Comparison of ENCODE assay signal across 8 cellular contexts in genomic region chr12:12474931-12475485, GRCh38.
DNase-seq lines count a peak whose midpoint lies in the region; ATAC-seq, FAIRE-seq and TF ChIP-seq lines count a peak whose summit lies in the region.

No MANE protein-coding gene starts in this region.

- no peak for FAIRE-seq in kidney (lab: Jason Lieb, UNC)

- H3K9me3 Mint-ChIP-seq in activated T-cell treated with anti-CD3 and anti-CD28 coated beads, Interleukin-2, amount 50 U/mL, for 72 hours = no peaks in the 10 kb centered on the region

- H3K4me3 Mint-ChIP-seq in activated T-cell treated with anti-CD3 and anti-CD28 coated beads, Interleukin-2, amount 50 U/mL, for 72 hours = peak overlapping the region; percentile 77 to 82

- H3K4me1 ChIP-seq in mucosa of rectum (ENCODE audit: control insufficient read depth in 2 of 2, insufficient read depth in 2 of 2, low read length in 2 of 2) (no peaks in the 10 kb centered on the region), kidney (ENCODE audit: control insufficient read depth in 1 of 2, insufficient read depth in 1 of 2, low read depth in 1 of 2, low read length in 2 of 2) (no peaks in the 10 kb centered on the region)

- peaks cover 42 to 61% of the 10 kb centered on the region in 2 donors for H3K36me3 Mint-ChIP-seq in activated T-cell treated with anti-CD3 and anti-CD28 coated beads, Interleukin-2, amount 50 U/mL, for 72 hours (ENCODE audit: insufficient read depth in 2 of 2)

- H3K9me3 ChIP-seq in mucosa of rectum (ENCODE audit: control insufficient read depth in 2 of 2, low read length in 2 of 2) = no peaks in the 10 kb centered on the region
- H3K9me3 ChIP-seq in kidney (ENCODE audit: control insufficient read depth in 1 of 2, low read length in 2 of 2) = no peaks in the 10 kb centered on the region

- peak overlapping the region; percentile 99 for H3K27ac Mint-ChIP-seq in activated T-cell treated with anti-CD3 and anti-CD28 coated beads, Interleukin-2, amount 50 U/mL, for 72 hours

- peak; percentile 98 for ATAC-seq in GM19351 (IDR thresholded peaks at IDR 0.05; ENCODE audit: unreplicated experiment)
- peak; percentile 96 for ATAC-seq in HG03378 (IDR thresholded peaks at IDR 0.05; ENCODE audit: unreplicated experiment)
- peak; percentile 88 to 92 for ATAC-seq in activated T-cell treated with anti-CD3 and anti-CD28 coated beads, Interleukin-2, amount 50 U/mL, for 72 hours (replicated peaks in 1 of 2)
- no peak for ATAC-seq in HG03045 (IDR thresholded peaks at IDR 0.05; ENCODE audit: unreplicated experiment)

- H3K27ac ChIP-seq in mucosa of rectum (ENCODE audit: low read depth in 2 of 2, low read length in 2 of 2) (peak overlapping the region; percentile 24 to 29), kidney (ENCODE audit: low read depth in 2 of 2, low read length in 2 of 2) (no peak overlapping the region)

- H3K27me3 Mint-ChIP-seq in activated T-cell treated with anti-CD3 and anti-CD28 coated beads, Interleukin-2, amount 50 U/mL, for 72 hours (ENCODE audit: low read depth) = no peaks in the 10 kb centered on the region

- no peak overlapping the region for H3K4me3 ChIP-seq in mucosa of rectum (ENCODE audit: low read length in 2 of 2)
- no peak overlapping the region for H3K4me3 ChIP-seq in kidney (ENCODE audit: low read length in 2 of 2)

- H3K36me3 ChIP-seq in mucosa of rectum (ENCODE audit: control insufficient read depth in 2 of 2, insufficient read depth in 2 of 2, low read length in 2 of 2) (peaks cover 35 to 46% of the 10 kb centered on the region in 2 donors), kidney (ENCODE audit: control insufficient read depth in 1 of 2, insufficient read depth in 2 of 2, low read length in 2 of 2) (peaks cover 13 to 24% of the 10 kb centered on the region in 2 donors)

- TF ChIP-seq CTCF in kidney (IDR thresholded peaks at IDR 0.05; ENCODE audit: borderline replicate concordance, extremely low read depth, insufficient read depth) = no peak

- peaks cover 74% of the 10 kb centered on the region for H3K4me1 Mint-ChIP-seq in activated T-cell treated with anti-CD3 and anti-CD28 coated beads, Interleukin-2, amount 50 U/mL, for 72 hours (ENCODE audit: low read depth)

- H3K9ac ChIP-seq in mucosa of rectum (ENCODE audit: low read depth in 1 of 2, low read length in 2 of 2) = peak overlapping the region in 1 of 2 donors; percentile 26
- no peak overlapping the region for H3K9ac ChIP-seq in kidney (ENCODE audit: low read length in 2 of 2)

- intact Hi-C loops in kidney (cut with DNase I) = no loop called here

- H3K27me3 ChIP-seq in mucosa of rectum (ENCODE audit: control insufficient read depth in 2 of 2, insufficient read depth in 2 of 2, low read length in 2 of 2) = no peaks in the 10 kb centered on the region

- DNase-seq in AG08395 (ENCODE audit: low spot score) (peak; percentile 11), kidney (no peak), DMS153 treated with DMSO at 0.1 percent for 48 hours (lab: John Stamatoyannopoulos, UW; ENCODE audit: unreplicated experiment) (no peak)
- peak; percentile 76 to 78 for DNase-seq in activated T-cell treated with anti-CD3 and anti-CD28 coated beads, Interleukin-2, amount 50 U/mL, for 72 hours

Comparison
In these comparisons a context has a peak if more than half of its experiments do, and no peak if none do; other contexts are left out.
1. DNase-seq: peak in AG08395 (single experiment) and activated T-cell treated with anti-CD3 and anti-CD28 coated beads, Interleukin-2, amount 50 U/mL, for 72 hours (2 of 2); none in kidney (single experiment) and DMS153 treated with DMSO at 0.1 percent for 48 hours (single experiment).
2. H3K27ac ChIP-seq: peak in mucosa of rectum (2 of 2); none in kidney (0 of 2).